Comparison of ENCODE assay signal across 1 cellular context in the genomic region with DNA sequence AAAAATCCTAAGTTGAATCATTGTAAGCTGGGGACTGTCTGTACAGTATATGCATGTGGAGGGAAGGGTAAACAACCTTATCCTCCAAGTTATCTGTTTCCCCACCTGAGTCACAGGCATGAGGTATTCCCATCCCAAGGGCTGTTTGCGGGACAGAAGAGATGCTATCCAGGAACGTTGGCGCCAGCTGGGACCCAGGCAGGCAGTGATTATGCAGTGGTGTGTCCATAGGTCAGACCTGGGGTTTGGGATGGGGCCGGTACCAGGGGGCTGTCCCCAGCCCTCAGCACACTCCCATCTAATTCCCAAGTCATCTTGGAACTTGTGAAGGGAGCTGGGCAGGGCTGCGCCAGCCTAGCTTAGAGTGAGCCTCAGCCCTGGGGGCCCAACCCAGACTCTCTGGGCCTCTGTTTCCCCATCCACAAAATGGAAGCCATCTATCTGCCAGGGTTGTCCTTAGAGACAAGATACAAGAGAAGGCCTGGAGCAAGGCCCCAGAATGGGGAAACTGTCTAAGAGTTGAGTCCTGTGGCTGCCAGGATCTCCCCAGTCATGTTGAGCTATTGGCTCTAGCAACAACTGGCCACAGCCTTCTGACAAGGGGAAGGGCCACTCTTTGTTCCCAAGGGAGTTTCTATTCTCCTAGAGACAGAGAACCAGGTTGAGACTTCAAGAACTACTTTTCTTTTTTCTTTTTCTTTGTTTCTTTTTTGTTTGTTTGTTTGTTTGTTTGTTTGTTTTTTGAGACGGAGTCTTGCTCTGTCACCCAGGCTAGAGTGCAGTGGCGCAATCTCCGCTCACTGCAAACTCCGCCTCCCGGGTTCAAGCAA.
TF ChIP-seq lines count a peak whose summit lies in the region.

No MANE protein-coding gene starts in this region.

TF ChIP-seq in K562, 482 proteins besides CTCF, POLR2A, EP300 and RAD21:
- peak; percentile 90 for TF ChIP-seq CTBP1 (IDR thresholded peaks at IDR 0.05; ENCODE audit: borderline replicate concordance)
- 0 out of 2 replicates have a peak, but pooled peaks have one; percentile 21 for TF ChIP-seq CEBPB (tag; IDR thresholded peaks at IDR 0.05)
- no peak for TF ChIP-seq ELF4 (CRISPR knock-in tag; IDR thresholded peaks at IDR 0.05)
- TF ChIP-seq, protein P1, sequence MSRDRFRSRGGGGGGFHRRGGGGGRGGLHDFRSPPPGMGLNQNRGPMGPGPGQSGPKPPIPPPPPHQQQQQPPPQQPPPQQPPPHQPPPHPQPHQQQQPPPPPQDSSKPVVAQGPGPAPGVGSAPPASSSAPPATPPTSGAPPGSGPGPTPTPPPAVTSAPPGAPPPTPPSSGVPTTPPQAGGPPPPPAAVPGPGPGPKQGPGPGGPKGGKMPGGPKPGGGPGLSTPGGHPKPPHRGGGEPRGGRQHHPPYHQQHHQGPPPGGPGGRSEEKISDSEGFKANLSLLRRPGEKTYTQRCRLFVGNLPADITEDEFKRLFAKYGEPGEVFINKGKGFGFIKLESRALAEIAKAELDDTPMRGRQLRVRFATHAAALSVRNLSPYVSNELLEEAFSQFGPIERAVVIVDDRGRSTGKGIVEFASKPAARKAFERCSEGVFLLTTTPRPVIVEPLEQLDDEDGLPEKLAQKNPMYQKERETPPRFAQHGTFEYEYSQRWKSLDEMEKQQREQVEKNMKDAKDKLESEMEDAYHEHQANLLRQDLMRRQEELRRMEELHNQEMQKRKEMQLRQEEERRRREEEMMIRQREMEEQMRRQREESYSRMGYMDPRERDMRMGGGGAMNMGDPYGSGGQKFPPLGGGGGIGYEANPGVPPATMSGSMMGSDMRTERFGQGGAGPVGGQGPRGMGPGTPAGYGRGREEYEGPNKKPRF (IDR thresholded peaks at IDR 0.05; ENCODE audit: low read depth, low read length): no peak
- no peak for TF ChIP-seq ZNF184 (CRISPR knock-in tag; IDR thresholded peaks at IDR 0.05)
- TF ChIP-seq CBFA2T2 (conservative IDR thresholded peaks at IDR 0.05): 0 out of 2 replicates have a peak, but pooled peaks have one; percentile 18
- TF ChIP-seq ZNF407 (IDR thresholded peaks at IDR 0.05; ENCODE audit: low read depth): no peak
- no peak for TF ChIP-seq CLOCK (CRISPR knock-in tag; IDR thresholded peaks at IDR 0.05; ENCODE audit: borderline replicate concordance)
- TF ChIP-seq JUND (IDR thresholded peaks at IDR 0.05; ENCODE audit: borderline replicate concordance, low read depth, low read length): peak; percentile 46; the same call in 1 of the 2 replicates
- TF ChIP-seq JUND (tag; IDR thresholded peaks at IDR 0.05; ENCODE audit: borderline replicate concordance, low read depth, low read length): no peak; the same call in 2 of the 3 replicates
- TF ChIP-seq, protein P2, sequence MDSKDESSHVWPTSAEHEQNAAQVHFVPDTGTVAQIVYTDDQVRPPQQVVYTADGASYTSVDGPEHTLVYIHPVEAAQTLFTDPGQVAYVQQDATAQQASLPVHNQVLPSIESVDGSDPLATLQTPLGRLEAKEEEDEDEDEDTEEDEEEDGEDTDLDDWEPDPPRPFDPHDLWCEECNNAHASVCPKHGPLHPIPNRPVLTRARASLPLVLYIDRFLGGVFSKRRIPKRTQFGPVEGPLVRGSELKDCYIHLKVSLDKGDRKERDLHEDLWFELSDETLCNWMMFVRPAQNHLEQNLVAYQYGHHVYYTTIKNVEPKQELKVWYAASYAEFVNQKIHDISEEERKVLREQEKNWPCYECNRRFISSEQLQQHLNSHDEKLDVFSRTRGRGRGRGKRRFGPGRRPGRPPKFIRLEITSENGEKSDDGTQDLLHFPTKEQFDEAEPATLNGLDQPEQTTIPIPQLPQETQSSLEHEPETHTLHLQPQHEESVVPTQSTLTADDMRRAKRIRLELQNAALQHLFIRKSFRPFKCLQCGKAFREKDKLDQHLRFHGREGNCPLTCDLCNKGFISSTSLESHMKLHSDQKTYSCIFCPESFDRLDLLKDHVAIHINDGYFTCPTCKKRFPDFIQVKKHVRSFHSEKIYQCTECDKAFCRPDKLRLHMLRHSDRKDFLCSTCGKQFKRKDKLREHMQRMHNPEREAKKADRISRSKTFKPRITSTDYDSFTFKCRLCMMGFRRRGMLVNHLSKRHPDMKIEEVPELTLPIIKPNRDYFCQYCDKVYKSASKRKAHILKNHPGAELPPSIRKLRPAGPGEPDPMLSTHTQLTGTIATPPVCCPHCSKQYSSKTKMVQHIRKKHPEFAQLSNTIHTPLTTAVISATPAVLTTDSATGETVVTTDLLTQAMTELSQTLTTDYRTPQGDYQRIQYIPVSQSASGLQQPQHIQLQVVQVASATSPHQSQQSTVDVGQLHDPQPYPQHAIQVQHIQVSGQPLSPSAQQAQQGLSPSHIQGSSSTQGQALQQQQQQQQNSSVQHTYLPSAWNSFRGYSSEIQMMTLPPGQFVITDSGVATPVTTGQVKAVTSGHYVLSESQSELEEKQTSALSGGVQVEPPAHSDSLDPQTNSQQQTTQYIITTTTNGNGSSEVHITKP (IDR thresholded peaks at IDR 0.05; ENCODE audit: partially characterized antibody): peak; percentile 71
- TF ChIP-seq DPF2 (IDR thresholded peaks at IDR 0.05): peak; percentile 22; the same call in 1 of the 2 replicates
- peak; percentile 71 for TF ChIP-seq FOSL1 (tag; conservative IDR thresholded peaks at IDR 0.05)
- 0 out of 2 replicates have a peak, but pooled peaks have one; percentile 52 for TF ChIP-seq JUN (IDR thresholded peaks at IDR 0.05; ENCODE audit: borderline replicate concordance, low read depth, low read length)
- no peak for TF ChIP-seq JUN (CRISPR knock-in tag; IDR thresholded peaks at IDR 0.05; ENCODE audit: borderline replicate concordance)
- peak in 1 of 2 experiments; percentile 33; a peak in 1 of 4 replicates for TF ChIP-seq RCOR1 (IDR thresholded peaks at IDR 0.05; ENCODE audit: borderline replicate concordance in 1 of 2, low read depth in 2 of 2, low read length in 2 of 2)
- peak; percentile 32 to 56; a peak in 3 of 4 replicates for TF ChIP-seq FOXA3 (CRISPR knock-in tag; conservative IDR thresholded peaks at IDR 0.05 in 1 of 2, IDR thresholded peaks at IDR 0.05 in 1 of 2)
- TF ChIP-seq TCF3 (CRISPR knock-in tag; IDR thresholded peaks at IDR 0.05): peak; percentile 17; the same call in 1 of the 2 replicates
- no peak for TF ChIP-seq ZNF12 (CRISPR knock-in tag; IDR thresholded peaks at IDR 0.05)
- no peak for TF ChIP-seq ZNF778 (CRISPR knock-in tag; IDR thresholded peaks at IDR 0.05)
- TF ChIP-seq, protein P3, sequence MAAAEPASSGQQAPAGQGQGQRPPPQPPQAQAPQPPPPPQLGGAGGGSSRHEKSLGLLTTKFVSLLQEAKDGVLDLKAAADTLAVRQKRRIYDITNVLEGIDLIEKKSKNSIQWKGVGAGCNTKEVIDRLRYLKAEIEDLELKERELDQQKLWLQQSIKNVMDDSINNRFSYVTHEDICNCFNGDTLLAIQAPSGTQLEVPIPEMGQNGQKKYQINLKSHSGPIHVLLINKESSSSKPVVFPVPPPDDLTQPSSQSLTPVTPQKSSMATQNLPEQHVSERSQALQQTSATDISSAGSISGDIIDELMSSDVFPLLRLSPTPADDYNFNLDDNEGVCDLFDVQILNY (CRISPR knock-in tag; IDR thresholded peaks at IDR 0.05): no peak
- peak; percentile 58; the same call in 1 of the 2 replicates for TF ChIP-seq ZEB2 (IDR thresholded peaks at IDR 0.05)
- peak; percentile 57 for TF ChIP-seq ARID1B (IDR thresholded peaks at IDR 0.05)
- TF ChIP-seq ZKSCAN3 (CRISPR knock-in tag; IDR thresholded peaks at IDR 0.05): no peak
- TF ChIP-seq, protein P4, sequence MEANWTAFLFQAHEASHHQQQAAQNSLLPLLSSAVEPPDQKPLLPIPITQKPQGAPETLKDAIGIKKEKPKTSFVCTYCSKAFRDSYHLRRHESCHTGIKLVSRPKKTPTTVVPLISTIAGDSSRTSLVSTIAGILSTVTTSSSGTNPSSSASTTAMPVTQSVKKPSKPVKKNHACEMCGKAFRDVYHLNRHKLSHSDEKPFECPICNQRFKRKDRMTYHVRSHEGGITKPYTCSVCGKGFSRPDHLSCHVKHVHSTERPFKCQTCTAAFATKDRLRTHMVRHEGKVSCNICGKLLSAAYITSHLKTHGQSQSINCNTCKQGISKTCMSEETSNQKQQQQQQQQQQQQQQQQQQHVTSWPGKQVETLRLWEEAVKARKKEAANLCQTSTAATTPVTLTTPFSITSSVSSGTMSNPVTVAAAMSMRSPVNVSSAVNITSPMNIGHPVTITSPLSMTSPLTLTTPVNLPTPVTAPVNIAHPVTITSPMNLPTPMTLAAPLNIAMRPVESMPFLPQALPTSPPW (CRISPR knock-in tag; IDR thresholded peaks at IDR 0.05): peak; percentile 20; the same call in 1 of the 2 replicates
- TF ChIP-seq KDM1A (IDR thresholded peaks at IDR 0.05): peak; percentile 39; a peak in 1 of 4 replicates
- TF ChIP-seq SMARCA4 (IDR thresholded peaks at IDR 0.05): 0 out of 2 replicates have a peak, but pooled peaks have one; percentile 31
- peak; percentile 47; the same call in 1 of the 2 replicates for TF ChIP-seq SMARCE1 (IDR thresholded peaks at IDR 0.05)
- peak; percentile 68 for TF ChIP-seq CBFA2T3 (IDR thresholded peaks at IDR 0.05)
- TF ChIP-seq TFE3 (CRISPR knock-in tag; IDR thresholded peaks at IDR 0.05): no peak
